In genomic region chr17:56832446-56832845, GRCh38 we compare ENCODE assay signal across 8 cellular contexts. TPM values are rescaled to one million over a fixed set of nuclear protein-coding genes. Genes with fewer than 3 reads are reported as not detected.
DNase-seq lines count a peak whose midpoint lies in the region; ATAC-seq and TF ChIP-seq lines count a peak whose summit lies in the region.

No MANE protein-coding gene starts in this region.

- no peaks in the 10 kb centered on the region for H3K9me2 ChIP-seq in PC-3 (replicated peaks; ENCODE audit: low read length)

- peaks cover 19% of the 10 kb centered on the region for H4K20me1 ChIP-seq in PC-3 (ENCODE audit: low read length)

- peak overlapping the region; percentile 59; the same call in 1 of the 2 replicates for H3K9ac ChIP-seq in PC-3 (ENCODE audit: low read length)

- peaks cover 40% of the 10 kb centered on the region for H3K4me1 ChIP-seq in PC-3 (ENCODE audit: insufficient read depth, low read length)
- peaks cover 0 to 45% (median 35%) of the 10 kb centered on the region in 4 donors for H3K4me1 ChIP-seq in sigmoid colon

- no peaks in the 10 kb centered on the region for H3K9me3 ChIP-seq in PC-3 (ENCODE audit: low read length)
- H3K9me3 ChIP-seq in sigmoid colon = no peaks in the 10 kb centered on the region

- H3F3A ChIP-seq in PC-3 (ENCODE audit: low read length, unreplicated experiment) = no peaks in the 10 kb centered on the region

- BruUV-seq in PC-3 (replicated peaks; lab: Mats Ljungman, UMichigan) = no TSS peak

- peaks cover 67% of the 10 kb centered on the region for H3K79me2 ChIP-seq in PC-3 (ENCODE audit: low read length)

- H3K27ac ChIP-seq in PC-3 (ENCODE audit: low read length) = no peak overlapping the region
- peak overlapping the region in 2 of 4 donors; percentile 83 to 87 for H3K27ac ChIP-seq in sigmoid colon

- H3K36me3 ChIP-seq in PC-3 (ENCODE audit: low read depth, low read length) (no peaks in the 10 kb centered on the region; the same call in 1 of the 2 replicates), sigmoid colon (no peaks in the 10 kb centered on the region)

- TF ChIP-seq EP300 in sigmoid colon (IDR thresholded peaks at IDR 0.05) = no peak

- CTCF ChIA-PET in PC-3 (lab: Charles Lee) = interaction anchor here (1.8 kb wide), 1 partner anchor 12 kb away, joined by 7 read pairs; no protein-coding TSS in a partner anchor

- TF ChIP-seq POLR2A in sigmoid colon (IDR thresholded peaks at IDR 0.05) = no peak

- POLR2A ChIA-PET in PC-3 (lab: Charles Lee; ENCODE audit: unreplicated experiment) = interaction anchor here (0.6 kb wide), 1 partner anchor 16 kb away, joined by 3 read pairs; no protein-coding TSS in a partner anchor

- no peaks in the 10 kb centered on the region for H3K27me3 ChIP-seq in PC-3 (ENCODE audit: low read length)
- H3K27me3 ChIP-seq in sigmoid colon = no peaks in the 10 kb centered on the region

- TF ChIP-seq CTCF in GM12865 (IDR thresholded peaks at IDR 0.05; ENCODE audit: insufficient read depth, low read depth, low read length, missing control alignments) = no peak
- TF ChIP-seq CTCF in PC-3 (conservative IDR thresholded peaks at IDR 0.05; ENCODE audit: low read depth, low read length) = no peak
- TF ChIP-seq CTCF in epithelial cell of proximal tubule (conservative IDR thresholded peaks at IDR 0.05; ENCODE audit: low read depth, low read length) = no peak
- no peak for TF ChIP-seq CTCF in sigmoid colon (IDR thresholded peaks at IDR 0.05)

- peak overlapping the region; percentile 74 for H2AFZ ChIP-seq in PC-3 (ENCODE audit: low read length)

- 17 to 43% methylated on average over 4 of the region's 4 CpGs for WGBS in sigmoid colon, 2 donors

- peak overlapping the region; percentile 87 for H3K4me2 ChIP-seq in PC-3 (ENCODE audit: low read length)

- H3K4me3 ChIP-seq in GM12865 (ENCODE audit: low read depth, low read length) (peak overlapping the region; percentile 61), PC-3 (ENCODE audit: low read length) (peak overlapping the region; percentile 74), epithelial cell of proximal tubule (ENCODE audit: low read depth, low read length) (peak overlapping the region; percentile 80), sigmoid colon (peak overlapping the region in 3 of 4 donors; percentile 69 to 88 (median 86))

- ATAC-seq in PC-3 = no peak
- ATAC-seq in HG03135 (IDR thresholded peaks at IDR 0.05; ENCODE audit: unreplicated experiment) = no peak
- ATAC-seq in GM21529 (IDR thresholded peaks at IDR 0.05; ENCODE audit: unreplicated experiment) = no peak

- DNase-seq in GM12865 (ENCODE audit: low read depth) (peak; percentile 25), PC-3 (peak; percentile 15), epithelial cell of proximal tubule (ENCODE audit: low read depth) (no peak), sigmoid colon (no peak), COR-L47 (lab: John Stamatoyannopoulos, UW) (no peak), NCI-H1694 treated with DMSO at 0.1 percent for 48 hours (lab: John Stamatoyannopoulos, UW) (no peak)

- intact Hi-C loops in PC-3 (cut with micrococcal nuclease) (no loop called here), sigmoid colon (cut with DNase I) (loop anchor here (10.0 kb wide), 1 partner anchor 262 kb away; no protein-coding TSS in a partner anchor)

RNA-seq across cellular contexts. Expression of gene C17orf67, which starts 1.3 kb away (rescaled TPM):
- total RNA-seq in PC-3 (2014; rRNA removed) (2.3 and 4.4 TPM in 2 replicates), epithelial cell of proximal tubule (0.17 and 0.43 TPM in 2 replicates), sigmoid colon (1 to 10 TPM; 1.8 to 2.8 (median 2.1) TPM)
- polyA plus RNA-seq in sigmoid colon = 1 to 10 TPM in 1 of 3 donors, under 1 TPM in 1, not detected in 1; 0.99 to 1.4 TPM

RNA-seq across cellular contexts. Expression of gene DGKE, which starts 1.5 kb away (rescaled TPM):
- total RNA-seq in PC-3 (2014; rRNA removed) = 8.4 and 12.4 TPM in 2 replicates
- 3.3 and 6.8 TPM in 2 replicates for total RNA-seq in epithelial cell of proximal tubule
- 10 to 100 TPM; 20.3 to 33.8 (median 29.2) TPM for total RNA-seq in sigmoid colon
- polyA plus RNA-seq in sigmoid colon = 1 to 10 TPM in 1 of 3 donors, under 1 TPM in 2; 0.60 to 2.5 (median 0.92) TPM

Comparison
In these comparisons a context has a peak if more than half of its experiments do, and no peak if none do; other contexts are left out.
1. DNase-seq: peak in GM12865 (single experiment) and PC-3 (single experiment); none in epithelial cell of proximal tubule (single experiment), sigmoid colon (single experiment), COR-L47 (single experiment) and NCI-H1694 treated with DMSO at 0.1 percent for 48 hours (single experiment).
2. Peak in every context shown above with its lines, with median percentiles within 50 percentile points of each other: H3K4me3 ChIP-seq.